1 cellular context compared by ENCODE assay signal in genomic region chr5:43075319-43076293, GRCh38.
TF ChIP-seq lines count a peak whose summit lies in the region.

No MANE protein-coding gene starts in this region.

TF ChIP-seq in K562, 482 proteins besides CTCF, POLR2A, EP300 and RAD21 (continued from another document and continues in another):
- no peak for TF ChIP-seq RBM34 (IDR thresholded peaks at IDR 0.05; ENCODE audit: borderline replicate concordance, insufficient read depth, low read length)
- TF ChIP-seq PATZ1 (CRISPR knock-in tag; IDR thresholded peaks at IDR 0.05; ENCODE audit: borderline replicate concordance) = no peak
- no peak for TF ChIP-seq SRSF7 (optimal IDR thresholded peaks at IDR 0.05; ENCODE audit: low read depth, low read length)
- no peak for TF ChIP-seq RHOXF2B (CRISPR knock-in tag; conservative IDR thresholded peaks at IDR 0.05)
- TF ChIP-seq HOXB6 (CRISPR knock-in tag; IDR thresholded peaks at IDR 0.05; ENCODE audit: borderline replicate concordance) = no peak
- no peak for TF ChIP-seq ZNF318 (IDR thresholded peaks at IDR 0.05; ENCODE audit: borderline replicate concordance in 1 of 2, low read depth in 1 of 2)
- no peak for TF ChIP-seq HMG20B (CRISPR knock-in tag; IDR thresholded peaks at IDR 0.05)
- TF ChIP-seq HDGF (IDR thresholded peaks at IDR 0.05) = 0 out of 2 replicates have a peak, but pooled peaks have one; percentile 11
- TF ChIP-seq SRSF9 (IDR thresholded peaks at IDR 0.05; ENCODE audit: borderline replicate concordance, low read depth, low read length) = no peak
- peak; percentile 43 for TF ChIP-seq HLTF (IDR thresholded peaks at IDR 0.05)
- peak; percentile 70 for TF ChIP-seq ZBTB17 (CRISPR knock-in tag; IDR thresholded peaks at IDR 0.05)
- no peak for TF ChIP-seq ZNF133 (CRISPR knock-in tag; IDR thresholded peaks at IDR 0.05)
- TF ChIP-seq ZBTB43 (CRISPR knock-in tag; IDR thresholded peaks at IDR 0.05) = no peak
- no peak for TF ChIP-seq KHSRP (IDR thresholded peaks at IDR 0.05)
- peak; percentile 94; the same call in 1 of the 2 replicates for TF ChIP-seq ETV5 (CRISPR knock-in tag; IDR thresholded peaks at IDR 0.05; ENCODE audit: low read depth)
- no peak for TF ChIP-seq SMAD1 (IDR thresholded peaks at IDR 0.05; ENCODE audit: low read depth, low read length, partially characterized antibody)
- TF ChIP-seq GABPB1 (CRISPR knock-in tag; IDR thresholded peaks at IDR 0.05) = peak; percentile 79; the same call in 1 of the 2 replicates
- TF ChIP-seq SIRT6 (IDR thresholded peaks at IDR 0.05; ENCODE audit: low read depth, low read length) = no peak
- TF ChIP-seq ZNF407 (IDR thresholded peaks at IDR 0.05; ENCODE audit: low read depth) = no peak
- peak; percentile 83 for TF ChIP-seq ZNF449 (CRISPR knock-in tag; IDR thresholded peaks at IDR 0.05)
- 0 out of 2 replicates have a peak, but pooled peaks have one; percentile 12 for TF ChIP-seq ZNF134 (CRISPR knock-in tag; conservative IDR thresholded peaks at IDR 0.05)
- peak; percentile 51; the same call in 1 of the 2 replicates for TF ChIP-seq BRD4 (IDR thresholded peaks at IDR 0.05)
- no peak for TF ChIP-seq NKRF (IDR thresholded peaks at IDR 0.05; ENCODE audit: borderline replicate concordance)
- TF ChIP-seq KDM2B (CRISPR knock-in tag; IDR thresholded peaks at IDR 0.05) = 0 out of 2 replicates have a peak, but pooled peaks have one; percentile 44
- TF ChIP-seq ZNF143 (CRISPR knock-in tag; IDR thresholded peaks at IDR 0.05) = no peak
- no peak for TF ChIP-seq ATF1 (CRISPR knock-in tag; IDR thresholded peaks at IDR 0.05)
- peak; percentile 76 for TF ChIP-seq ATF1 (tag; IDR thresholded peaks at IDR 0.05)
- no peak for TF ChIP-seq MED1 (CRISPR knock-in tag; IDR thresholded peaks at IDR 0.05; ENCODE audit: borderline replicate concordance)
